ENCODE assay signal across 1 cellular context in the genomic region with DNA sequence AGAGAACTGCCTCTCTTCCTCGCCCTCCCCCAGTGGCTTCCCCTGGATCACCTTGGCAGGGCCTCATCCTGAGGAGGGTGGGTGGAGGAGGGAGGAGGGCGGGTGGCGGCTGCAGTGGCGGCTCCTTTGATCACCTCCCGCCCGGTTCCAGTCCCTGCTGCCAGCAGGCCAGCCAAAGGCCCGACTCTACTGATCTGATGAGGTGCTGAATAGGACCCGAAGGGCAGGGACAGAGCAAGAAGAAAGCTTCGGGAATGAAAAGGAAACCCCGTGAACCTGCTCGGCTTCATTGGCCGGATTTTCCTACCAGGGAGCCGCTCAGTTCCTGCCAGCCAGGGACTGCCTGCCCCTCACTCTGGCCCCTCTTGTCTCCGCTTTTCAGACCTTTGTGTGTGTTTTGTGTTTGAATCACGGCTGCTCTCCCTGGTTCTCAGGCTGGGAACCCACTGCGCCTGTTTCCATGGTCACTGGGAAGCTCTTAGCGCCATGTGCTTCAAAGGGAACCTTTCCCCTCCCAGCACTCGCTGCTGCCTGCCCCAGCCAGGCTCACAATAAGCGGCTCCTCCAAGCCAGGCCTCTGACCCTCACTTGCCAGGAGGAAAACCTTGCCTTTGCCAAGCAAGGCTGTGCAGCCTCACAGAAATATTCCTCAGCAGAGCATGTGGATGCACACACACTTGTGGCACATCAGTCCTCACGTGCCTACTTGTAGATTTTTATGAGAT.
A peak's percentile ranks its signal among the peaks of the same experiment; 100 is the strongest.
TF ChIP-seq lines count a peak whose summit lies in the region.

No MANE protein-coding gene starts in this region.

TF ChIP-seq in HEK293, 187 proteins besides CTCF, POLR2A, EP300 and RAD21 (continued from another document):
- TF ChIP-seq, protein P1, sequence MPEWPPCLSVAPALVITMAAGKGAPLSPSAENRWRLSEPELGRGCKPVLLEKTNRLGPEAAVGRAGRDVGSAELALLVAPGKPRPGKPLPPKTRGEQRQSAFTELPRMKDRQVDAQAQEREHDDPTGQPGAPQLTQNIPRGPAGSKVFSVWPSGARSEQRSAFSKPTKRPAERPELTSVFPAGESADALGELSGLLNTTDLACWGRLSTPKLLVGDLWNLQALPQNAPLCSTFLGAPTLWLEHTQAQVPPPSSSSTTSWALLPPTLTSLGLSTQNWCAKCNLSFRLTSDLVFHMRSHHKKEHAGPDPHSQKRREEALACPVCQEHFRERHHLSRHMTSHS (tag by site-specific recombination; IDR thresholded peaks at IDR 0.05): no peak
- TF ChIP-seq TCF7L2 (IDR thresholded peaks at IDR 0.05; ENCODE audit: borderline replicate concordance, low read depth, low read length): peak; percentile 97
- TF ChIP-seq KLF1 (tag by site-specific recombination; IDR thresholded peaks at IDR 0.05): peak; percentile 64; the same call in 1 of the 2 replicates
- 0 out of 2 replicates have a peak, but pooled peaks have one; percentile 17 for TF ChIP-seq SP7 (tag by site-specific recombination; IDR thresholded peaks at IDR 0.05)
- TF ChIP-seq ZNF133 (tag by site-specific recombination; IDR thresholded peaks at IDR 0.05): no peak
- TF ChIP-seq ZNF548 (tag by site-specific recombination; IDR thresholded peaks at IDR 0.05): no peak
- TF ChIP-seq, protein P2, sequence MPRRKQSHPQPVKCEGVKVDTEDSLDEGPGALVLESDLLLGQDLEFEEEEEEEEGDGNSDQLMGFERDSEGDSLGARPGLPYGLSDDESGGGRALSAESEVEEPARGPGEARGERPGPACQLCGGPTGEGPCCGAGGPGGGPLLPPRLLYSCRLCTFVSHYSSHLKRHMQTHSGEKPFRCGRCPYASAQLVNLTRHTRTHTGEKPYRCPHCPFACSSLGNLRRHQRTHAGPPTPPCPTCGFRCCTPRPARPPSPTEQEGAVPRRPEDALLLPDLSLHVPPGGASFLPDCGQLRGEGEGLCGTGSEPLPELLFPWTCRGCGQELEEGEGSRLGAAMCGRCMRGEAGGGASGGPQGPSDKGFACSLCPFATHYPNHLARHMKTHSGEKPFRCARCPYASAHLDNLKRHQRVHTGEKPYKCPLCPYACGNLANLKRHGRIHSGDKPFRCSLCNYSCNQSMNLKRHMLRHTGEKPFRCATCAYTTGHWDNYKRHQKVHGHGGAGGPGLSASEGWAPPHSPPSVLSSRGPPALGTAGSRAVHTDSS (tag by site-specific recombination; IDR thresholded peaks at IDR 0.05): no peak
- 0 out of 2 replicates have a peak, but pooled peaks have one; percentile 31 for TF ChIP-seq ZSCAN30 (tag by site-specific recombination; IDR thresholded peaks at IDR 0.05)
- TF ChIP-seq ZBTB48 (tag by site-specific recombination; IDR thresholded peaks at IDR 0.05): 0 out of 2 replicates have a peak, but pooled peaks have one; percentile 58
